ENCODE assay signal across 32 cellular contexts in the genomic region with DNA sequence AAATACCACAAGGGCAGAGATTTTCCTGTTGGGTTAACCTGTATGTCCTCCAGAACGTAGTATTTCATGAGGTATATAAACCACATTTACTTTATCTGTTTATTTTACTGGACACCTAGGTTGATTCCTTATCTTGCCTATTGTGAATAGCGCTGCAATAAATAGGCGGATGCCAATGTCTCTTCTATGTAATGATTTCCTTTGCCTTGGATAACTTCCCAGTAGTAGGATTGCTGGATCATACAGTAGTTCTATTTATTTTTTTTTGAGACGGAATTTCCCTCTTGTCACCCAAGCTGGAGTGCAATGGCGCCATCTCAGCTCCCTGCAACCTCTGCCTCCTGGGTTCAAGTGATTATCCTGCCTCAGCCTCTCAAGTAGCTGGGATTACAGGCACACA. TPM values are rescaled to one million over a fixed set of nuclear protein-coding genes. Genes with fewer than 3 reads are reported as not detected.
DNase-seq lines count a peak whose midpoint lies in the region; ATAC-seq and TF ChIP-seq lines count a peak whose summit lies in the region.
"Had no signal": no experiment of that assay in that cellular context is flagged by ENCODE, and none has a peak within 500 bp of the region (broad histone marks: within the 10 kb centered on the region; RNA-seq: fewer than 3 reads in every experiment).

No MANE protein-coding gene starts in this region.

- H2AFZ ChIP-seq in PC-9 (no peak overlapping the region), fibroblast of lung (ENCODE audit: low read length) (no peak overlapping the region)
- H2AFZ ChIP-seq: neural progenitor cell had no signal

- CTCF ChIA-PET in PC-9 (lab: Charles Lee) = no interaction called here

- POLR2A ChIA-PET in PC-9 (lab: Charles Lee; ENCODE audit: unreplicated experiment) = no interaction called here

- peaks cover 40 to 85% (median 48%) of the 10 kb centered on the region in 11 experiments for H3K9me3 ChIP-seq in BLaER1 treated with 17β-estradiol and CSF1 and Interleukin-3, amounts not matched to agents 10 nM and 100 nM (replicated peaks in 1 of 11)
- H3K9me3 ChIP-seq in PC-9 (ENCODE audit: insufficient read depth, low read depth) (peaks cover 10% of the 10 kb centered on the region; the same call in 1 of the 2 replicates), fibroblast of lung (ENCODE audit: control insufficient read depth, insufficient read depth, low read depth, low read length) (no peaks in the 10 kb centered on the region), mucosa of descending colon (peaks cover 33% of the 10 kb centered on the region)

- no peaks in the 10 kb centered on the region for H3K9me2 ChIP-seq in PC-9 (ENCODE audit: insufficient read depth)

- intact Hi-C loops in PC-9 (cut with micrococcal nuclease; ENCODE audit: unreplicated experiment) (no loop called here), mucosa of descending colon (cut with DNase I, micrococcal nuclease) (no loop called here)

- H3F3A ChIP-seq in PC-9 (ENCODE audit: insufficient read depth, low read depth) = peaks cover 16% of the 10 kb centered on the region; the same call in 1 of the 2 replicates

- no TSS peak for BruUV-seq in PC-9 (replicated peaks; lab: Mats Ljungman, UMichigan)

- H3K79me2 ChIP-seq in PC-9 (ENCODE audit: low read depth) (no peaks in the 10 kb centered on the region), fibroblast of lung (ENCODE audit: control insufficient read depth, insufficient read depth, low read length) (no peaks in the 10 kb centered on the region)

- H3K27ac ChIP-seq in BLaER1 treated with 17β-estradiol and CSF1 and Interleukin-3, amounts not matched to agents 10 nM and 100 nM = peak overlapping the region in 9 of 11 experiments; percentile 56 to 99 (median 73); a peak in 18 of 22 replicates
- H3K27ac ChIP-seq in PC-9 (peak overlapping the region; percentile 63), fibroblast of lung (ENCODE audit: insufficient read depth, low read length) (no peak overlapping the region)
- H3K27ac ChIP-seq: neural progenitor cell, SJSA1 had no signal

- no peaks in the 10 kb centered on the region for H4K20me1 ChIP-seq in BLaER1 treated with 17β-estradiol and CSF1 and Interleukin-3, amounts not matched to agents 10 nM and 100 nM
- H4K20me1 ChIP-seq in PC-9 (ENCODE audit: insufficient read depth) (no peaks in the 10 kb centered on the region), fibroblast of lung (ENCODE audit: control insufficient read depth, extremely low read depth, insufficient read depth, low read length) (no peaks in the 10 kb centered on the region)

- peak overlapping the region in 2 of 10 experiments; percentile 23 to 26; a peak in 1 of 20 replicates for H3K4me3 ChIP-seq in BLaER1 treated with 17β-estradiol and CSF1 and Interleukin-3, amounts not matched to agents 10 nM and 100 nM
- no peak overlapping the region for H3K4me3 ChIP-seq in PC-9
- H3K4me3 ChIP-seq in fibroblast of lung (replicated peaks in 1 of 4; ENCODE audit: control extremely low read depth in 1 of 4, insufficient read depth in 1 of 4, low read depth in 3 of 4, low read length in 4 of 4) = no peak overlapping the region
- H3K4me3 ChIP-seq in mucosa of descending colon = no peak overlapping the region
- H3K4me3 ChIP-seq: heart right ventricle, neural progenitor cell, SJSA1 had no signal

- H3K4me1 ChIP-seq in BLaER1 treated with 17β-estradiol and CSF1 and Interleukin-3, amounts not matched to agents 10 nM and 100 nM = peaks cover 0 to 39% (median 0%) of the 10 kb centered on the region in 10 experiments; a peak in 6 of 20 replicates
- H3K4me1 ChIP-seq in PC-9 (replicated peaks; ENCODE audit: insufficient read depth) = peaks cover 7% of the 10 kb centered on the region; the same call in 1 of the 2 replicates
- H3K4me1 ChIP-seq in fibroblast of lung (ENCODE audit: control insufficient read depth, extremely low read depth, insufficient read depth, low read length) = no peaks in the 10 kb centered on the region
- H3K4me1 ChIP-seq in mucosa of descending colon (ENCODE audit: low read depth) = no peaks in the 10 kb centered on the region
- H3K4me1 ChIP-seq: BE2C, neural progenitor cell, spleen had no signal

- peak overlapping the region in 6 of 11 experiments; percentile 7 to 87 (median 58); a peak in 10 of 22 replicates for H3K9ac ChIP-seq in BLaER1 treated with 17β-estradiol and CSF1 and Interleukin-3, amounts not matched to agents 10 nM and 100 nM
- no peak overlapping the region for H3K9ac ChIP-seq in fibroblast of lung (ENCODE audit: insufficient read depth, low read length)
- H3K9ac ChIP-seq: neural progenitor cell had no signal

- no peak for DNase-seq in PC-9
- DNase-seq in fibroblast of lung (ENCODE audit: low read depth in 2 of 2) = peak; percentile 19 to 36
- DNase-seq in mucosa of descending colon = no peak
- no peak for DNase-seq in NCI-H1048 (lab: John Stamatoyannopoulos, UW)
- DNase-seq: activated CD4-positive, alpha-beta T cell treated with anti-CD3 and anti-CD28 coated beads, Interleukin-2, amount 10 ng/mL, durations not matched to agents 24 days and 14 days; activated CD8-positive, alpha-beta memory T cell treated with anti-CD3 and anti-CD28 coated beads for 24 hours; activated T-cell treated with anti-CD3 and anti-CD28 coated beads for 4 hours; anterior cingulate cortex; BE2C; COR-L47; cortex of kidney; endodermal cell; H7; heart right ventricle; KBM-7; MM.1S; NCI-H2029 treated with DMSO at 0.1 percent for 48 hours; NCI-H2227 treated with DMSO at 0.1 percent for 48 hours; NCI-H526 treated with DMSO at 0.1 percent for 48 hours; posterior cingulate gyrus; right cardiac atrium; RPMI8226; spleen; stimulated activated CD8-positive, alpha-beta memory T cell treated with anti-CD3 and anti-CD28 coated beads, Interleukin-4, amount 100 ng/mL, for 48 hours; stimulated activated naive CD8-positive, alpha-beta T cell treated with anti-CD3 and anti-CD28 coated beads, Interleukin-15, amount 100 ng/mL, for 72 hours; T-cell had no signal

- no peaks in the 10 kb centered on the region for H3K27me3 ChIP-seq in BLaER1 treated with 17β-estradiol and CSF1 and Interleukin-3, amounts not matched to agents 10 nM and 100 nM
- no peaks in the 10 kb centered on the region for H3K27me3 ChIP-seq in PC-9 (ENCODE audit: insufficient read depth, low read depth)
- no peaks in the 10 kb centered on the region for H3K27me3 ChIP-seq in fibroblast of lung (ENCODE audit: control insufficient read depth, insufficient read depth, low read length)
- H3K27me3 ChIP-seq: BE2C, neural progenitor cell, SJSA1 had no signal

- ATAC-seq in mucosa of descending colon (peak; percentile 54), GM21367 (IDR thresholded peaks at IDR 0.05; ENCODE audit: unreplicated experiment) (no peak), HG03457 (IDR thresholded peaks at IDR 0.05; ENCODE audit: unreplicated experiment) (no peak)
- ATAC-seq: activated naive CD4-positive, alpha-beta T cell treated with anti-CD3 and anti-CD28 coated beads, Interleukin-2, amount 50 U/mL, for 72 hours; stimulated activated naive CD8-positive, alpha-beta T cell treated with anti-CD3 and anti-CD28 coated beads, Interleukin-15, amount 100 ng/mL, for 72 hours; T-cell had no signal

- peaks cover 0 to 16% (median 0%) of the 10 kb centered on the region in 11 experiments; a peak in 4 of 22 replicates for H3K36me3 ChIP-seq in BLaER1 treated with 17β-estradiol and CSF1 and Interleukin-3, amounts not matched to agents 10 nM and 100 nM
- H3K36me3 ChIP-seq in PC-9 (ENCODE audit: low read depth) (no peaks in the 10 kb centered on the region), fibroblast of lung (ENCODE audit: control insufficient read depth, insufficient read depth, low read length) (no peaks in the 10 kb centered on the region), mucosa of descending colon (ENCODE audit: low read depth) (no peaks in the 10 kb centered on the region)
- H3K36me3 ChIP-seq: BE2C, heart right ventricle, neural progenitor cell, SJSA1, spleen had no signal

- peak overlapping the region in 4 of 11 experiments; percentile 3 to 66 (median 36); a peak in 5 of 22 replicates for H3K4me2 ChIP-seq in BLaER1 treated with 17β-estradiol and CSF1 and Interleukin-3, amounts not matched to agents 10 nM and 100 nM
- H3K4me2 ChIP-seq in PC-9 = peak overlapping the region; percentile 40
- H3K4me2 ChIP-seq in fibroblast of lung (ENCODE audit: extremely low read depth, insufficient read depth, low read length) = no peak overlapping the region
- H3K4me2 ChIP-seq: neural progenitor cell had no signal

- TF ChIP-seq CTCF in PC-9 (conservative IDR thresholded peaks at IDR 0.05) (no peak), fibroblast of lung (conservative IDR thresholded peaks at IDR 0.05 in 1 of 2, IDR thresholded peaks at IDR 0.05 in 1 of 2; ENCODE audit: low read depth in 1 of 2, low read length in 2 of 2) (no peak), mucosa of descending colon (IDR thresholded peaks at IDR 0.05) (no peak)

RNA-seq across cellular contexts. Expression of a gene that starts 15.6 kb away (rescaled TPM):
- 30.1 and 36.1 TPM in 2 replicates for total RNA-seq in PC-9 (2021)
- total RNA-seq in fibroblast of lung = 36.3 and 39.0 TPM in 2 replicates
- 22.8 and 31.8 TPM in 2 replicates for polyA plus RNA-seq in fibroblast of lung
- polyA plus RNA-seq in fibroblast of lung (2012) = 12.0 and 17.6 TPM in 2 replicates
- polyA minus RNA-seq in fibroblast of lung (ENCODE audit: low replicate concordance) = 1.4 and 5.1 TPM in 2 replicates
- total RNA-seq in mucosa of descending colon = 10 to 100 TPM; 30.7 to 49.1 (median 36.8) TPM

Comparison
In these comparisons a context has a peak if more than half of its experiments do, and no peak if none do; other contexts are left out.
1. DNase-seq: peak in fibroblast of lung (2 of 2); none in PC-9 (0 of 2), mucosa of descending colon (0 of 3) and NCI-H1048 (single experiment).